In the genomic region with DNA sequence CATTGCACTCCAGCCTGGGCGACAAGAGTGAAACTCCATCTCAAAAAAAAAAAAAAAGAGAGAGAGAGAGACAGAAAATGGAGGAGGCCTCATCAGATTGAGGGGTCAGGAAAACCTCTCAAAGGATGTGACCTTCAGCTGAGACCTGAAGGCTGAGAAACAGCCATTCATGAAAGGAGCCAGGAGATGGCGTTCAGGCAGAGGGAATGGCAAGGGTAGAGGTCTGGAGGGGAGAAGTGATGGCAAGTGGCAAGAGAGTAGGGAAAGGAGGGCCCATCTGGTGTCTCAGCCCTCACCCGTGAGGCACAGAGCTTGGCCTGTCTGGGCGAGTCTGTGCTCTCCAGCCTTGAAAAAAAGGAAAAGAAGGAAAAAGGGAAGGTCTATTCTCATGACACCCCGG, we compare ENCODE assay signal across 1 cellular context.
TF ChIP-seq lines count a peak whose summit lies in the region.

No MANE protein-coding gene starts in this region.

TF ChIP-seq in H1, 55 proteins besides CTCF, POLR2A, EP300 and RAD21 (continued from another document):
- TF ChIP-seq ATF3 (IDR thresholded peaks at IDR 0.05; ENCODE audit: insufficient read depth, low read depth, low read length) (no peak), CTBP2 (IDR thresholded peaks at IDR 0.05; ENCODE audit: borderline replicate concordance, insufficient read depth, insufficient read length, low read length) (no peak), TBP (IDR thresholded peaks at IDR 0.05; ENCODE audit: low read depth, low read length) (no peak), SP2 (IDR thresholded peaks at IDR 0.05; ENCODE audit: low read length) (no peak), TAF7 (optimal IDR thresholded peaks at IDR 0.05; ENCODE audit: borderline replicate concordance, low read depth, low read length) (no peak), SP4 (IDR thresholded peaks at IDR 0.05; ENCODE audit: low read length) (no peak)
TF ChIP-seq in H1: peak in this region for 0.
